12 cellular contexts compared by ENCODE assay signal in the genomic region with DNA sequence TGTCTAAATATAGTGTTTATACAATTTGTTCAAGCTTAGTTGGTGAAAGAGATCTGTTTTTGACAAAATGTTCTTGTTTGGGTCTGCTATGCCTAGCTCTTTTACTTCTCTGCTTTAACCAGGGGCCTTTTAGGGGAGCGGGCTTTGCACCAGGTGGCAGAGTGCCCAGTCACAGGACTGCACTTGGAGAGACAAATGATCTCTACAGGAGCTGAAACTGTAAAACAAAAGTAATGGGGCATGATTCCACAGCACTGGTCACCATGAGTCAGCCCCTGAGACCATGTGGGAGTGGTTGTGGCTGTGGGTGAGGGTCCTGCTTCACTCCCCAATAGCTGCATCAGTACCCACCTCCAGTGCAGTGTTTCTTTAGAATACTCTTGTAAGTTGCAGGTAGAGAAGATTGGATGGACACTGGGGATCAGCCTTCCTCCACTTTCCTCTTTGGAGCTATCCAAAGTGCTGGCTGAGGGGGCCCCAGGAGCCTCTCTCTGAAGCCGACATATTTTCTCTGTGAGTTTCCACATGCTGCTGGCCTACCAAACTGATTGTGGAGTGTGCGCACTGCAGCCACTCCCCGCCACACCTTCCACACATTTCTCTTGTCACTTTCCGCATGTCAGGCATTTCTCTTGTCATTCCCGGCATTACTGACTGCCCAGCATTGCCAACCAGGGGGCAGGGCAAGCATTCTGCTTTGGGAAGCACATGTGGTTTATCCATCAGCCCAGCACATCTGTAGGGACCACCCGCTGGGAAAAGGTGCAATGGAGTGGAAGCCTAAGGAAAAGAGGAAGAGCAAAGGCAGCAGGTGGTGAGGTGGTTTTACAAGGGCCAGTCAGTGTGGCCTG.
DNase-seq lines count a peak whose midpoint lies in the region; ATAC-seq, FAIRE-seq and TF ChIP-seq lines count a peak whose summit lies in the region.
"Had no signal": no experiment of that assay in that cellular context is flagged by ENCODE, and none has a peak within 500 bp of the region (broad histone marks: within the 10 kb centered on the region; RNA-seq: fewer than 3 reads in every experiment).

No MANE protein-coding gene starts in this region.

- TF ChIP-seq POLR2A in GM12891 (IDR thresholded peaks at IDR 0.05; ENCODE audit: low read depth, low read length) = no peak
- TF ChIP-seq POLR2A in transverse colon (IDR thresholded peaks at IDR 0.05) = no peak

- H3K4me1 ChIP-seq in transverse colon = peaks cover 0 to 6% (median 0%) of the 10 kb centered on the region in 4 donors
- H3K4me1 ChIP-seq: adrenal gland had no signal

- TF ChIP-seq EP300 in transverse colon (IDR thresholded peaks at IDR 0.05; ENCODE audit: low read depth) = no peak

- H3K27me3 ChIP-seq in transverse colon = no peaks in the 10 kb centered on the region
- H3K27me3 ChIP-seq: adrenal gland had no signal

- DNase-seq in GM12891 (ENCODE audit: insufficient read length, low spot score) = no peak
- peak; percentile 53 for DNase-seq in iPS-NIHi11 (ENCODE audit: low spot score)
- DNase-seq in stimulated activated CD4-positive, alpha-beta T cell treated with anti-CD3 and anti-CD28 coated beads, Interleukin-2, amount 100 ng/mL, for 48 hours = no peak
- DNase-seq in activated CD4-positive, alpha-beta T cell treated with anti-CD3 and anti-CD28 coated beads, Interleukin-2, amount 10 ng/mL, durations not matched to agents 24 days and 14 days = no peak
- DNase-seq in transverse colon = no peak
- no peak for DNase-seq in NCI-H1417 (lab: John Stamatoyannopoulos, UW)
- DNase-seq: activated B cell treated with CpG ODN at 0.5 μM for 24 hours had no signal

- peak; percentile 18 for ATAC-seq in GM21423 (IDR thresholded peaks at IDR 0.05; ENCODE audit: unreplicated experiment)
- peak; percentile 31 for ATAC-seq in HG03432 (IDR thresholded peaks at IDR 0.05; ENCODE audit: unreplicated experiment)

- no peaks in the 10 kb centered on the region for H3K36me3 Mint-ChIP-seq in activated CD4-positive, alpha-beta T cell treated with anti-CD3 and anti-CD28 coated beads, Interleukin-2, amount 10 ng/mL, durations not matched to agents 24 days and 14 days (ENCODE audit: low read depth)
- H3K36me3 Mint-ChIP-seq: IgD-negative memory B cell, memory B cell had no signal

- H3K4me1 Mint-ChIP-seq in activated CD4-positive, alpha-beta T cell treated with anti-CD3 and anti-CD28 coated beads, Interleukin-2, amount 10 ng/mL, durations not matched to agents 24 days and 14 days = peaks cover 11% of the 10 kb centered on the region
- H3K4me1 Mint-ChIP-seq: activated B cell treated with CpG ODN at 0.5 μM for 24 hours, IgD-negative memory B cell had no signal

- WGBS in transverse colon (ENCODE audit: low coverage in 1 of 2), 2 donors = 82 to 87% methylated on average over 4 to 7 of the region's 7 CpGs

- no peak overlapping the region for H3K4me3 ChIP-seq in transverse colon
- H3K4me3 ChIP-seq: adrenal gland had no signal

- no peaks in the 10 kb centered on the region for H3K36me3 ChIP-seq in transverse colon
- H3K36me3 ChIP-seq: adrenal gland had no signal

- H3K27ac Mint-ChIP-seq in activated CD4-positive, alpha-beta T cell treated with anti-CD3 and anti-CD28 coated beads, Interleukin-2, amount 10 ng/mL, durations not matched to agents 24 days and 14 days = no peak overlapping the region
- H3K27ac Mint-ChIP-seq: activated B cell treated with CpG ODN at 0.5 μM for 24 hours, IgD-negative memory B cell had no signal

- H3K27me3 Mint-ChIP-seq in activated CD4-positive, alpha-beta T cell treated with anti-CD3 and anti-CD28 coated beads, Interleukin-2, amount 10 ng/mL, durations not matched to agents 24 days and 14 days = peaks cover 26% of the 10 kb centered on the region
- H3K27me3 Mint-ChIP-seq: activated B cell treated with CpG ODN at 0.5 μM for 24 hours had no signal

- H3K9me3 ChIP-seq in transverse colon = no peaks in the 10 kb centered on the region
- H3K9me3 ChIP-seq: adrenal gland had no signal

- no peak overlapping the region for H3K4me3 Mint-ChIP-seq in activated CD4-positive, alpha-beta T cell treated with anti-CD3 and anti-CD28 coated beads, Interleukin-2, amount 10 ng/mL, durations not matched to agents 24 days and 14 days
- H3K4me3 Mint-ChIP-seq: activated B cell treated with CpG ODN at 0.5 μM for 24 hours, IgD-negative memory B cell, memory B cell had no signal

- no peak for TF ChIP-seq CTCF in transverse colon (IDR thresholded peaks at IDR 0.05)

- no peaks in the 10 kb centered on the region for H3K9me3 Mint-ChIP-seq in activated CD4-positive, alpha-beta T cell treated with anti-CD3 and anti-CD28 coated beads, Interleukin-2, amount 10 ng/mL, durations not matched to agents 24 days and 14 days
- H3K9me3 Mint-ChIP-seq: activated B cell treated with CpG ODN at 0.5 μM for 24 hours, memory B cell had no signal

- intact Hi-C loops in activated CD4-positive, alpha-beta T cell treated with anti-CD3 and anti-CD28 coated beads, Interleukin-2, amount 10 ng/mL, durations not matched to agents 24 days and 14 days (cut with micrococcal nuclease) = loop anchor here (1.0 kb wide), 1 partner anchor 102 kb away; no protein-coding TSS in a partner anchor
- intact Hi-C loops in transverse colon (cut with DNase I; ENCODE audit: low total_unique reads) = no loop called here

- no peak for FAIRE-seq in GM12891 (lab: Jason Lieb, UNC)

- no peak overlapping the region for H3K27ac ChIP-seq in transverse colon
- H3K27ac ChIP-seq: adrenal gland had no signal

- in situ Hi-C loops in transverse colon (cut with MboI; ENCODE audit: low pct_ligation_motif_present in 1 of 4, low pct_unique_long_range_greater_than_20kb in 1 of 4, low sequenced_read_pairs in 3 of 4) = no loop called here

TF ChIP-seq in GM12891, 5 proteins besides CTCF, POLR2A, EP300 and RAD21:
- TF ChIP-seq POU2F2 (IDR thresholded peaks at IDR 0.05; ENCODE audit: low read depth, low read length) (no peak), SPI1 (IDR thresholded peaks at IDR 0.05; ENCODE audit: low read depth, low read length) (peak; percentile 55; the same call in 1 of the 2 replicates)
